8 cellular contexts compared by ENCODE assay signal in genomic region chr2:151862688-151863087, GRCh38. TPM values are rescaled to one million over a fixed set of nuclear protein-coding genes. Genes with fewer than 3 reads are reported as not detected.
DNase-seq lines count a peak whose midpoint lies in the region; ATAC-seq lines count a peak whose summit lies in the region.

No MANE protein-coding gene starts in this region.

- H3K4me1 Mint-ChIP-seq in stimulated activated memory B cell treated with anti-CD40 and anti-IgM and Interleukin-4, amounts not matched to agents 10 μg/mL and 1 μg/mL and 100 μg/mL, for 72 hours = peaks cover 9% of the 10 kb centered on the region
- no peaks in the 10 kb centered on the region for H3K4me1 Mint-ChIP-seq in activated naive CD4-positive, alpha-beta T cell treated with anti-CD3 and anti-CD28 coated beads for 36 hours (ENCODE audit: low read depth)

- CTCF ChIA-PET in activated naive CD4-positive, alpha-beta T cell treated with anti-CD3 and anti-CD28 coated beads for 36 hours (lab: Charles Lee) = no interaction called here

- H3K36me3 Mint-ChIP-seq in stimulated activated memory B cell treated with anti-CD40 and anti-IgM and Interleukin-4, amounts not matched to agents 10 μg/mL and 1 μg/mL and 100 μg/mL, for 72 hours = no peaks in the 10 kb centered on the region
- no peaks in the 10 kb centered on the region for H3K36me3 Mint-ChIP-seq in activated naive CD4-positive, alpha-beta T cell treated with anti-CD3 and anti-CD28 coated beads for 36 hours (ENCODE audit: low read depth)

- DNase-seq in NCI-H2196 (lab: John Stamatoyannopoulos, UW; ENCODE audit: unreplicated experiment) = peak; percentile 37
- DNase-seq in NCI-H2196 treated with DMSO at 0.1 percent for 48 hours (lab: John Stamatoyannopoulos, UW; ENCODE audit: unreplicated experiment) = no peak
- DNase-seq in KBM-7 = no peak
- DNase-seq in OCI-M1 (lab: John Stamatoyannopoulos, UW) = no peak
- DNase-seq in activated naive CD4-positive, alpha-beta T cell treated with anti-CD3 and anti-CD28 coated beads for 36 hours = no peak

- H3K9me3 Mint-ChIP-seq in stimulated activated memory B cell treated with anti-CD40 and anti-IgM and Interleukin-4, amounts not matched to agents 10 μg/mL and 1 μg/mL and 100 μg/mL, for 72 hours = no peaks in the 10 kb centered on the region
- no peaks in the 10 kb centered on the region for H3K9me3 Mint-ChIP-seq in activated naive CD4-positive, alpha-beta T cell treated with anti-CD3 and anti-CD28 coated beads for 36 hours

- no peak overlapping the region for H3K27ac Mint-ChIP-seq in stimulated activated memory B cell treated with anti-CD40 and anti-IgM and Interleukin-4, amounts not matched to agents 10 μg/mL and 1 μg/mL and 100 μg/mL, for 72 hours
- H3K27ac Mint-ChIP-seq in activated naive CD4-positive, alpha-beta T cell treated with anti-CD3 and anti-CD28 coated beads for 36 hours = no peak overlapping the region

- in situ Hi-C loops in KBM-7 (cut with MboI; ENCODE audit: low pct_unique_long_range_greater_than_20kb, low sequenced_read_pairs) = no loop called here

- peak; percentile 99 for ATAC-seq in HG02623 (IDR thresholded peaks at IDR 0.05; ENCODE audit: unreplicated experiment)
- ATAC-seq in HG03469 (IDR thresholded peaks at IDR 0.05; ENCODE audit: unreplicated experiment) = peak; percentile 99
- peak; percentile 97 for ATAC-seq in stimulated activated memory B cell treated with anti-CD40 and anti-IgM and Interleukin-4, amounts not matched to agents 10 μg/mL and 1 μg/mL and 100 μg/mL, for 72 hours

- H3K4me3 Mint-ChIP-seq in stimulated activated memory B cell treated with anti-CD40 and anti-IgM and Interleukin-4, amounts not matched to agents 10 μg/mL and 1 μg/mL and 100 μg/mL, for 72 hours = no peak overlapping the region
- no peak overlapping the region for H3K4me3 Mint-ChIP-seq in activated naive CD4-positive, alpha-beta T cell treated with anti-CD3 and anti-CD28 coated beads for 36 hours

- intact Hi-C loops in activated naive CD4-positive, alpha-beta T cell treated with anti-CD3 and anti-CD28 coated beads for 36 hours (cut with micrococcal nuclease) = no loop called here

- H3K27me3 Mint-ChIP-seq in stimulated activated memory B cell treated with anti-CD40 and anti-IgM and Interleukin-4, amounts not matched to agents 10 μg/mL and 1 μg/mL and 100 μg/mL, for 72 hours = peaks cover 26% of the 10 kb centered on the region
- no peaks in the 10 kb centered on the region for H3K27me3 Mint-ChIP-seq in activated naive CD4-positive, alpha-beta T cell treated with anti-CD3 and anti-CD28 coated beads for 36 hours (ENCODE audit: low read depth)

RNA-seq across cellular contexts. Expression of gene ARL5A, which starts 34.5 kb away (rescaled TPM):
- total RNA-seq in activated naive CD4-positive, alpha-beta T cell treated with anti-CD3 and anti-CD28 coated beads for 36 hours = 10 to 100 TPM; 40.6 to 43.7 TPM
